Comparison of ENCODE assay signal across 1 cellular context in the genomic region with DNA sequence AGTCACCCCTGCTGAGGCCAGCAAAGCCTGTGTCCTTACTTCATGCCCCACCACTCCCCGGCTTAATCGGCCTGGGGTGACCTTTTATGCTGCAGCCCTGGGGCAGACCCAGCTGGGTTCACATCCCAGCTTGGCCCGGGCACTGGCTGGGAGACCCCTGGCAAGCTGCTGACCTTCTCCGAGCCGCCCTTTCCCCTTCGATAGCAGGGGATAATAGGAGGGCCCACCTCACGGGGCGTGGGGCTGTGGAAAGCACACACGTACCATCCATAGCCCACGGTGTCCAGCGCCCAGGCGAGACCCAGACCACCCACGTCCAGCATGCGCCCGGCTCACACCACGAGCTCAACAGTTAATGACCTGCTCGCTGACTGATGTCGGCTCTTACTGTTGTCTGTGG.
TF ChIP-seq lines count a peak whose summit lies in the region.

No MANE protein-coding gene starts in this region.

TF ChIP-seq in GM23338, 12 proteins besides CTCF, POLR2A, EP300 and RAD21 (continued from another document):
- TF ChIP-seq POLR2AphosphoS5 (IDR thresholded peaks at IDR 0.05; ENCODE audit: low read depth) (no peak), JUNB (IDR thresholded peaks at IDR 0.05; ENCODE audit: unreplicated experiment) (no peak), ZNF331 (CRISPR knock-in tag; IDR thresholded peaks at IDR 0.05; ENCODE audit: low read depth) (no peak), ZNF114 (CRISPR knock-in tag; IDR thresholded peaks at IDR 0.05) (no peak)
- TF ChIP-seq, protein P1, sequence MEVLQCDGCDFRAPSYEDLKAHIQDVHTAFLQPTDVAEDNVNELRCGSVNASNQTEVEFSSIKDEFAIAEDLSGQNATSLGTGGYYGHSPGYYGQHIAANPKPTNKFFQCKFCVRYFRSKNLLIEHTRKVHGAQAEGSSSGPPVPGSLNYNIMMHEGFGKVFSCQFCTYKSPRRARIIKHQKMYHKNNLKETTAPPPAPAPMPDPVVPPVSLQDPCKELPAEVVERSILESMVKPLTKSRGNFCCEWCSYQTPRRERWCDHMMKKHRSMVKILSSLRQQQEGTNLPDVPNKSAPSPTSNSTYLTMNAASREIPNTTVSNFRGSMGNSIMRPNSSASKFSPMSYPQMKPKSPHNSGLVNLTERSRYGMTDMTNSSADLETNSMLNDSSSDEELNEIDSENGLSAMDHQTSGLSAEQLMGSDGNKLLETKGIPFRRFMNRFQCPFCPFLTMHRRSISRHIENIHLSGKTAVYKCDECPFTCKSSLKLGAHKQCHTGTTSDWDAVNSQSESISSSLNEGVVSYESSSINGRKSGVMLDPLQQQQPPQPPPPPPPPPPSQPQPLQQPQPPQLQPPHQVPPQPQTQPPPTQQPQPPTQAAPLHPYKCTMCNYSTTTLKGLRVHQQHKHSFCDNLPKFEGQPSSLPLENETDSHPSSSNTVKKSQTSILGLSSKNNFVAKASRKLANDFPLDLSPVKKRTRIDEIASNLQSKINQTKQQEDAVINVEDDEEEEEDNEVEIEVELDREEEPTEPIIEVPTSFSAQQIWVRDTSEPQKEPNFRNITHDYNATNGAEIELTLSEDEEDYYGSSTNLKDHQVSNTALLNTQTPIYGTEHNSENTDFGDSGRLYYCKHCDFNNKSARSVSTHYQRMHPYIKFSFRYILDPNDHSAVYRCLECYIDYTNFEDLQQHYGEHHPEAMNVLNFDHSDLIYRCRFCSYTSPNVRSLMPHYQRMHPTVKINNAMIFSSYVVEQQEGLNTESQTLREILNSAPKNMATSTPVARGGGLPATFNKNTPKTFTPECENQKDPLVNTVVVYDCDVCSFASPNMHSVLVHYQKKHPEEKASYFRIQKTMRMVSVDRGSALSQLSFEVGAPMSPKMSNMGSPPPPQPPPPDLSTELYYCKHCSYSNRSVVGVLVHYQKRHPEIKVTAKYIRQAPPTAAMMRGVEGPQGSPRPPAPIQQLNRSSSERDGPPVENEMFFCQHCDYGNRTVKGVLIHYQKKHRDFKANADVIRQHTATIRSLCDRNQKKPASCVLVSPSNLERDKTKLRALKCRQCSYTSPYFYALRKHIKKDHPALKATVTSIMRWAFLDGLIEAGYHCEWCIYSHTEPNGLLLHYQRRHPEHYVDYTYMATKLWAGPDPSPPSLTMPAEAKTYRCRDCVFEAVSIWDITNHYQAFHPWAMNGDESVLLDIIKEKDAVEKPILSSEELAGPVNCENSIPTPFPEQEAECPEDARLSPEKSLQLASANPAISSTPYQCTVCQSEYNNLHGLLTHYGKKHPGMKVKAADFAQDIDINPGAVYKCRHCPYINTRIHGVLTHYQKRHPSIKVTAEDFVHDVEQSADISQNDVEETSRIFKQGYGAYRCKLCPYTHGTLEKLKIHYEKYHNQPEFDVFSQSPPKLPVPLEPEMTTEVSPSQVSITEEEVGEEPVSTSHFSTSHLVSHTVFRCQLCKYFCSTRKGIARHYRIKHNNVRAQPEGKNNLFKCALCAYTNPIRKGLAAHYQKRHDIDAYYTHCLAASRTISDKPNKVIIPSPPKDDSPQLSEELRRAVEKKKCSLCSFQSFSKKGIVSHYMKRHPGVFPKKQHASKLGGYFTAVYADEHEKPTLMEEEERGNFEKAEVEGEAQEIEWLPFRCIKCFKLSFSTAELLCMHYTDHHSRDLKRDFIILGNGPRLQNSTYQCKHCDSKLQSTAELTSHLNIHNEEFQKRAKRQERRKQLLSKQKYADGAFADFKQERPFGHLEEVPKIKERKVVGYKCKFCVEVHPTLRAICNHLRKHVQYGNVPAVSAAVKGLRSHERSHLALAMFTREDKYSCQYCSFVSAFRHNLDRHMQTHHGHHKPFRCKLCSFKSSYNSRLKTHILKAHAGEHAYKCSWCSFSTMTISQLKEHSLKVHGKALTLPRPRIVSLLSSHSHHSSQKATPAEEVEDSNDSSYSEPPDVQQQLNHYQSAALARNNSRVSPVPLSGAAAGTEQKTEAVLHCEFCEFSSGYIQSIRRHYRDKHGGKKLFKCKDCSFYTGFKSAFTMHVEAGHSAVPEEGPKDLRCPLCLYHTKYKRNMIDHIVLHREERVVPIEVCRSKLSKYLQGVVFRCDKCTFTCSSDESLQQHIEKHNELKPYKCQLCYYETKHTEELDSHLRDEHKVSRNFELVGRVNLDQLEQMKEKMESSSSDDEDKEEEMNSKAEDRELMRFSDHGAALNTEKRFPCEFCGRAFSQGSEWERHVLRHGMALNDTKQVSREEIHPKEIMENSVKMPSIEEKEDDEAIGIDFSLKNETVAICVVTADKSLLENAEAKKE (CRISPR knock-in tag; IDR thresholded peaks at IDR 0.05), result no peak
